8 cellular contexts compared by ENCODE assay signal in genomic region chr20:49046087-49046900, GRCh38. TPM values are rescaled to one million over a fixed set of nuclear protein-coding genes. Genes with fewer than 3 reads are reported as not detected.
A peak's percentile ranks its signal among the peaks of the same experiment; 100 is the strongest.
DNase-seq lines count a peak whose midpoint lies in the region; ATAC-seq and TF ChIP-seq lines count a peak whose summit lies in the region.

Gene CSE1L, plus strand, starts transcription at chr20:49046312. Its CDS starts 12,152 bp downstream, at chr20:49058464.

- H3K9ac ChIP-seq in PC-3 (ENCODE audit: low read length) = peak within 1 kb of the TSS; percentile 95

- H4K20me1 ChIP-seq in PC-3 (ENCODE audit: low read length) = peaks cover 31% of the 10 kb centered on the region

- H3K4me1 ChIP-seq in PC-3 (ENCODE audit: insufficient read depth, low read length) (peaks cover 25% of the 10 kb centered on the region), mucosa of descending colon (ENCODE audit: low read depth) (peaks cover 11% of the 10 kb centered on the region)

- POLR2A ChIA-PET in PC-3 (lab: Charles Lee; ENCODE audit: unreplicated experiment) = interaction anchor here (0.5 to 0.9 kb wide), 4 partner anchors 171 to 1074 kb away, joined by 4 to 12 read pairs (median 8); no protein-coding TSS in a partner anchor

- H3K4me2 ChIP-seq in PC-3 (ENCODE audit: low read length) = peak within 1 kb of the TSS; percentile 86

- H3K9me3 ChIP-seq in PC-3 (ENCODE audit: low read length) (no peaks in the 10 kb centered on the region), mucosa of descending colon (no peaks in the 10 kb centered on the region)

- intact Hi-C loops in PC-3 (cut with micrococcal nuclease) (no loop called here), mucosa of descending colon (cut with DNase I, micrococcal nuclease) (no loop called here)

- peak within 1 kb of the TSS; percentile 73 for H3K27ac ChIP-seq in PC-3 (ENCODE audit: low read length)
- H3K27ac ChIP-seq in epithelial cell of prostate = peak within 1 kb of the TSS; percentile 68

- peaks cover 29% of the 10 kb centered on the region for H3K36me3 ChIP-seq in PC-3 (ENCODE audit: low read depth, low read length)
- H3K36me3 ChIP-seq in mucosa of descending colon (ENCODE audit: low read depth) = peaks cover 3% of the 10 kb centered on the region

- 0 out of 2 replicates have a peak, but pooled peaks have one; percentile 12 for TF ChIP-seq EP300 in Ishikawa (IDR thresholded peaks at IDR 0.05; ENCODE audit: borderline replicate concordance)

- H3K9me2 ChIP-seq in PC-3 (replicated peaks; ENCODE audit: low read length) = no peaks in the 10 kb centered on the region

- H3K4me3 ChIP-seq in PC-3 (ENCODE audit: low read length) (peak within 1 kb of the TSS; percentile 96), mucosa of descending colon (peak within 1 kb of the TSS; percentile 98)

- DNase-seq in DMS114 treated with DMSO at 0.1 percent for 48 hours (lab: John Stamatoyannopoulos, UW; ENCODE audit: unreplicated experiment) (peak; percentile 99), PC-3 (peak; percentile 99), activated T-cell treated with anti-CD3 and anti-CD28 coated beads for 48 hours (ENCODE audit: low read depth) (peak; percentile 96), epithelial cell of prostate (ENCODE audit: low read depth, low spot score) (peak; percentile 78), mucosa of descending colon (peak; percentile 94 to 97 (median 96))
- peak; percentile 89 for DNase-seq in stimulated activated CD8-positive, alpha-beta memory T cell treated with anti-CD3 and anti-CD28 coated beads, Interleukin-4, amount 100 ng/mL, for 24 hours (ENCODE audit: low read depth)

- H3K27me3 ChIP-seq in PC-3 (ENCODE audit: low read length) = no peaks in the 10 kb centered on the region

- TF ChIP-seq CTCF in PC-3 (conservative IDR thresholded peaks at IDR 0.05; ENCODE audit: low read depth, low read length) (no peak), mucosa of descending colon (IDR thresholded peaks at IDR 0.05) (no peak)

- no peaks in the 10 kb centered on the region for H3F3A ChIP-seq in PC-3 (ENCODE audit: low read length, unreplicated experiment)

- CTCF ChIA-PET in PC-3 (lab: Charles Lee) = no interaction called here

- no peak for TF ChIP-seq RAD21 in Ishikawa (IDR thresholded peaks at IDR 0.05; ENCODE audit: low read depth)

- peak within 1 kb of the TSS; percentile 83 for H2AFZ ChIP-seq in PC-3 (ENCODE audit: low read length)

- BruUV-seq in PC-3 (replicated peaks; lab: Mats Ljungman, UMichigan) = TSS peak; percentile 41

- ATAC-seq in GM21576 (IDR thresholded peaks at IDR 0.05; ENCODE audit: unreplicated experiment) = peak; percentile 80
- ATAC-seq in PC-3 = peak; percentile 92
- ATAC-seq in mucosa of descending colon = peak; percentile 96

- H3K79me2 ChIP-seq in PC-3 (ENCODE audit: low read length) = peaks cover 48% of the 10 kb centered on the region

TF ChIP-seq in Ishikawa, 13 proteins besides CTCF, POLR2A, EP300 and RAD21:
- TF ChIP-seq ZBTB7A (IDR thresholded peaks at IDR 0.05; ENCODE audit: low read depth) = no peak
- TF ChIP-seq MAX (IDR thresholded peaks at IDR 0.05) = peak; percentile 90
- no peak for TF ChIP-seq REST (IDR thresholded peaks at IDR 0.05; ENCODE audit: low read depth)
- no peak for TF ChIP-seq EGR1 (IDR thresholded peaks at IDR 0.05)
- peak; percentile 83 for TF ChIP-seq TAF1 (IDR thresholded peaks at IDR 0.05; ENCODE audit: low read depth)
- peak; percentile 53 for TF ChIP-seq TEAD4 (IDR thresholded peaks at IDR 0.05)
- 0 out of 2 replicates have a peak, but pooled peaks have one; percentile 13 for TF ChIP-seq NFIC (IDR thresholded peaks at IDR 0.05)
- no peak for TF ChIP-seq FOXM1 (IDR thresholded peaks at IDR 0.05; ENCODE audit: borderline replicate concordance, low read depth)
- no peak; the same call in 1 of the 2 replicates for TF ChIP-seq TCF12 (IDR thresholded peaks at IDR 0.05; ENCODE audit: low read depth)
- TF ChIP-seq YY1 (IDR thresholded peaks at IDR 0.05; ENCODE audit: low read depth) = peak; percentile 86
- TF ChIP-seq CREB1 (IDR thresholded peaks at IDR 0.05; ENCODE audit: low read depth) = no peak
- TF ChIP-seq CEBPB (IDR thresholded peaks at IDR 0.05) = no peak
- no peak for TF ChIP-seq USF1 (IDR thresholded peaks at IDR 0.05)

RNA-seq across cellular contexts. Expression of gene CSE1L, which starts in this region (rescaled TPM):
- total RNA-seq in PC-3 (2014; rRNA removed) (272 and 295 TPM in 2 replicates), mucosa of descending colon (10 to 100 TPM; 22.4 to 40.0 (median 32.9) TPM)

Comparison
In these comparisons a context has a peak if more than half of its experiments do, and no peak if none do; other contexts are left out.
1. Peak in every context shown above with its lines: DNase-seq, ATAC-seq, H3K4me3 ChIP-seq and H3K27ac ChIP-seq.